In the genomic region with DNA sequence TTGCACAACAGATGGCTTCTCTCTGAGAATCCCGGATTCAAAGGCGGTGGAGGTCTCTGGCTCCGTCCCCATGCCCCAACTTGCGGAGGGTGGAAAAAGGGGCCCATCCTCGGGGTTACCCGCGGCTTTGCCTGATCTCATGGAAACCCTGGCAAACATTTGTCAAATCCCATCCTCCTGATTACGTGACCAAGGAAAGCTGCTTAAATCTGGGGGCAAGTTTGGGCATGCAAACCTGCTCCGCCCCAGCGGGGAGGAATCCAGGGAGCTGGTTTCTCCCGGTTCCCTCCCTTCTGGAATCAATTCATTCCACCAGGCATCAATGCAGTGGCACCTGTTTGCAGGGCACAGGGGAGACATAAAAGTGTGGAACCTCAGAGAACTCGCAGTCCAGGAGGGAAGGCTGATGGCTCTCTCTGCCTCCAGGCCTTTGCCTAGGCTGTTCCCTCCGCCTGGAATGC, we compare ENCODE assay signal across 1 cellular context.
A peak's percentile ranks its signal among the peaks of the same experiment; 100 is the strongest.
TF ChIP-seq lines count a peak whose summit lies in the region.

No MANE protein-coding gene starts in this region.

TF ChIP-seq in HEK293, 187 proteins besides CTCF, POLR2A, EP300 and RAD21 (continued from another document):
- TF ChIP-seq, protein P1, sequence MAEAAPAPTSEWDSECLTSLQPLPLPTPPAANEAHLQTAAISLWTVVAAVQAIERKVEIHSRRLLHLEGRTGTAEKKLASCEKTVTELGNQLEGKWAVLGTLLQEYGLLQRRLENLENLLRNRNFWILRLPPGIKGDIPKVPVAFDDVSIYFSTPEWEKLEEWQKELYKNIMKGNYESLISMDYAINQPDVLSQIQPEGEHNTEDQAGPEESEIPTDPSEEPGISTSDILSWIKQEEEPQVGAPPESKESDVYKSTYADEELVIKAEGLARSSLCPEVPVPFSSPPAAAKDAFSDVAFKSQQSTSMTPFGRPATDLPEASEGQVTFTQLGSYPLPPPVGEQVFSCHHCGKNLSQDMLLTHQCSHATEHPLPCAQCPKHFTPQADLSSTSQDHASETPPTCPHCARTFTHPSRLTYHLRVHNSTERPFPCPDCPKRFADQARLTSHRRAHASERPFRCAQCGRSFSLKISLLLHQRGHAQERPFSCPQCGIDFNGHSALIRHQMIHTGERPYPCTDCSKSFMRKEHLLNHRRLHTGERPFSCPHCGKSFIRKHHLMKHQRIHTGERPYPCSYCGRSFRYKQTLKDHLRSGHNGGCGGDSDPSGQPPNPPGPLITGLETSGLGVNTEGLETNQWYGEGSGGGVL (tag by site-specific recombination; IDR thresholded peaks at IDR 0.05), result peak; percentile 78
- peak; percentile 65 for TF ChIP-seq ZBTB8A (tag by site-specific recombination; IDR thresholded peaks at IDR 0.05)
- TF ChIP-seq ZNF37A (tag by site-specific recombination; IDR thresholded peaks at IDR 0.05), result no peak
- TF ChIP-seq PRDM1 (tag by site-specific recombination; IDR thresholded peaks at IDR 0.05), result peak; percentile 67
- TF ChIP-seq, protein P2, sequence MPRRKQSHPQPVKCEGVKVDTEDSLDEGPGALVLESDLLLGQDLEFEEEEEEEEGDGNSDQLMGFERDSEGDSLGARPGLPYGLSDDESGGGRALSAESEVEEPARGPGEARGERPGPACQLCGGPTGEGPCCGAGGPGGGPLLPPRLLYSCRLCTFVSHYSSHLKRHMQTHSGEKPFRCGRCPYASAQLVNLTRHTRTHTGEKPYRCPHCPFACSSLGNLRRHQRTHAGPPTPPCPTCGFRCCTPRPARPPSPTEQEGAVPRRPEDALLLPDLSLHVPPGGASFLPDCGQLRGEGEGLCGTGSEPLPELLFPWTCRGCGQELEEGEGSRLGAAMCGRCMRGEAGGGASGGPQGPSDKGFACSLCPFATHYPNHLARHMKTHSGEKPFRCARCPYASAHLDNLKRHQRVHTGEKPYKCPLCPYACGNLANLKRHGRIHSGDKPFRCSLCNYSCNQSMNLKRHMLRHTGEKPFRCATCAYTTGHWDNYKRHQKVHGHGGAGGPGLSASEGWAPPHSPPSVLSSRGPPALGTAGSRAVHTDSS (tag by site-specific recombination; IDR thresholded peaks at IDR 0.05), result no peak
- peak; percentile 64; the same call in 1 of the 2 replicates for TF ChIP-seq TRIM28 (IDR thresholded peaks at IDR 0.05; ENCODE audit: borderline replicate concordance, low read length)
- TF ChIP-seq ZNF629 (tag by site-specific recombination; IDR thresholded peaks at IDR 0.05), result peak; percentile 68
- no peak for TF ChIP-seq FEZF1 (tag by site-specific recombination; IDR thresholded peaks at IDR 0.05)
- TF ChIP-seq ZNF202 (tag by site-specific recombination; IDR thresholded peaks at IDR 0.05; ENCODE audit: borderline replicate concordance), result no peak
- no peak for TF ChIP-seq ZNF157 (tag by site-specific recombination; IDR thresholded peaks at IDR 0.05)
- peak; percentile 42; the same call in 1 of the 2 replicates for TF ChIP-seq ZEB2 (tag by site-specific recombination; IDR thresholded peaks at IDR 0.05)
- peak; percentile 99 for TF ChIP-seq WT1 (tag by site-specific recombination; IDR thresholded peaks at IDR 0.05)
- TF ChIP-seq, protein P3, sequence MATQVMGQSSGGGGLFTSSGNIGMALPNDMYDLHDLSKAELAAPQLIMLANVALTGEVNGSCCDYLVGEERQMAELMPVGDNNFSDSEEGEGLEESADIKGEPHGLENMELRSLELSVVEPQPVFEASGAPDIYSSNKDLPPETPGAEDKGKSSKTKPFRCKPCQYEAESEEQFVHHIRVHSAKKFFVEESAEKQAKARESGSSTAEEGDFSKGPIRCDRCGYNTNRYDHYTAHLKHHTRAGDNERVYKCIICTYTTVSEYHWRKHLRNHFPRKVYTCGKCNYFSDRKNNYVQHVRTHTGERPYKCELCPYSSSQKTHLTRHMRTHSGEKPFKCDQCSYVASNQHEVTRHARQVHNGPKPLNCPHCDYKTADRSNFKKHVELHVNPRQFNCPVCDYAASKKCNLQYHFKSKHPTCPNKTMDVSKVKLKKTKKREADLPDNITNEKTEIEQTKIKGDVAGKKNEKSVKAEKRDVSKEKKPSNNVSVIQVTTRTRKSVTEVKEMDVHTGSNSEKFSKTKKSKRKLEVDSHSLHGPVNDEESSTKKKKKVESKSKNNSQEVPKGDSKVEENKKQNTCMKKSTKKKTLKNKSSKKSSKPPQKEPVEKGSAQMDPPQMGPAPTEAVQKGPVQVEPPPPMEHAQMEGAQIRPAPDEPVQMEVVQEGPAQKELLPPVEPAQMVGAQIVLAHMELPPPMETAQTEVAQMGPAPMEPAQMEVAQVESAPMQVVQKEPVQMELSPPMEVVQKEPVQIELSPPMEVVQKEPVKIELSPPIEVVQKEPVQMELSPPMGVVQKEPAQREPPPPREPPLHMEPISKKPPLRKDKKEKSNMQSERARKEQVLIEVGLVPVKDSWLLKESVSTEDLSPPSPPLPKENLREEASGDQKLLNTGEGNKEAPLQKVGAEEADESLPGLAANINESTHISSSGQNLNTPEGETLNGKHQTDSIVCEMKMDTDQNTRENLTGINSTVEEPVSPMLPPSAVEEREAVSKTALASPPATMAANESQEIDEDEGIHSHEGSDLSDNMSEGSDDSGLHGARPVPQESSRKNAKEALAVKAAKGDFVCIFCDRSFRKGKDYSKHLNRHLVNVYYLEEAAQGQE (tag by site-specific recombination; IDR thresholded peaks at IDR 0.05), result no peak
